27 cellular contexts compared by ENCODE assay signal in the genomic region with DNA sequence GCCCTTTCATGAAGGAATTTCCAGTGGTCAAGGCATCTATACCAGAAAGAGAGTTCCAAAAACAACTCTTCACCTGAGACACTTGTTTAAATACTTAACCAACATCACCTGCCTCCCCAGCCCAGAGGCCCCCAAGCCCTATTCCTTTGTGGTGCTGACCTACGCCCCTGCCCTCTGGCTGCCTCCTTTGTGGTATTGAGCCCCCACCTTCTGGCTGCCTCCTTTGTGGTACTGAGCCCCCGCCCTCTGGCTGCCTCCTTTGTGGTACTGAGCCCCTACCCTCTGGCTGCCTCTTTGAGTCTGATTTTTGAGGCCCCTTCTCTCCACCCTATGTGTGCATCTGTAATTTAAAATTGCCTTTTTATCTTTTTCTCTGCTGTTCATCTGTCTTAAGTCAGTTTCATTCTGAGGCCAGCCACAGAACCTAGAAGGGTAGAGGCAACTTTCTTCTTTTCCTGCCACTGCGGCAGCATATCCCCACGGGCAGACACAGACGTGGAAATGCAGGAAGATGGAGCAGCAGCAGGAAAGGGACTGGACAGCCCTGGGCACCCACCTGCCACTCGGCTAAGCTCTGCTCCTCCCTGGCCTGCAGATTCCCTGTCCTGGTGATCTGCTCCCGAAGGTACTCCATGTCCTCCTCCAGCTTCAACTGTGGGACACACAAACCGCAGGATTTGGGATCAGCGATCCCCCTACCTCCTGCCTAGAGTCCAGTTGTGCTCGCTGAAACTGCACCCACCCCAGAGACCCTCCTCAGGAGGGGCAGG. TPM values are rescaled to one million over a fixed set of nuclear protein-coding genes. Genes with fewer than 3 reads are reported as not detected.
DNase-seq lines count a peak whose midpoint lies in the region; ATAC-seq and TF ChIP-seq lines count a peak whose summit lies in the region.
"Had no signal": no experiment of that assay in that cellular context is flagged by ENCODE, and none has a peak within 500 bp of the region (broad histone marks: within the 10 kb centered on the region; RNA-seq: fewer than 3 reads in every experiment).

No MANE protein-coding gene starts in this region.

- H3K4me3 Mint-ChIP-seq in central memory CD8-positive, alpha-beta T cell: no peak overlapping the region
- H3K4me3 Mint-ChIP-seq: HFFc6 had no signal

- no peak overlapping the region for H2BK5ac ChIP-seq in neuronal stem cell (ENCODE audit: low read length)

- no peak overlapping the region for H2BK12ac ChIP-seq in neuronal stem cell (ENCODE audit: low read length)

- no peak overlapping the region for H3K4me3 ChIP-seq in right atrium auricular region
- no peak overlapping the region for H3K4me3 ChIP-seq in osteoblast (ENCODE audit: insufficient read depth, low read length)
- no peak overlapping the region for H3K4me3 ChIP-seq in GM23248
- H3K4me3 ChIP-seq in neuronal stem cell (ENCODE audit: low read length in 2 of 2): no peak overlapping the region
- H3K4me3 ChIP-seq: HAP-1, SJSA1 had no signal

- intact Hi-C loops in Right ventricle myocardium inferior (cut with DNase I): no loop called here

- ATAC-seq in Right ventricle myocardium inferior: no peak
- ATAC-seq in central memory CD8-positive, alpha-beta T cell (replicated peaks; ENCODE audit: extremely low read depth, poor library complexity, severe bottlenecking): no peak
- ATAC-seq: PC-3 had no signal

- no peak overlapping the region for H2BK120ac ChIP-seq in neuronal stem cell (ENCODE audit: low read depth, low read length)

- H3K27me3 Mint-ChIP-seq in central memory CD8-positive, alpha-beta T cell: peaks cover 18% of the 10 kb centered on the region

- no peak overlapping the region for H3K23ac ChIP-seq in neuronal stem cell (ENCODE audit: low read depth, low read length, poor library complexity)

- no peak overlapping the region for H4K91ac ChIP-seq in neuronal stem cell (ENCODE audit: low read depth, low read length, poor library complexity)

- H3K9me3 ChIP-seq in right atrium auricular region: no peaks in the 10 kb centered on the region
- no peaks in the 10 kb centered on the region for H3K9me3 ChIP-seq in osteoblast (ENCODE audit: low read depth, low read length)
- H3K9me3 ChIP-seq in GM23248 (ENCODE audit: low read depth): no peaks in the 10 kb centered on the region
- peaks cover 0 to 3% of the 10 kb centered on the region in 2 donors for H3K9me3 ChIP-seq in neuronal stem cell (replicated peaks in 1 of 2; ENCODE audit: control insufficient read depth in 2 of 2, insufficient read depth in 1 of 2, low read depth in 1 of 2, low read length in 2 of 2)
- H3K9me3 ChIP-seq: HAP-1, SJSA1 had no signal

- DNase-seq in Right ventricle myocardium inferior (ENCODE audit: missing footprints): peak; percentile 54
- DNase-seq in right atrium auricular region (ENCODE audit: low spot score): no peak
- DNase-seq in central memory CD8-positive, alpha-beta T cell (ENCODE audit: low spot score in 2 of 2): no peak
- DNase-seq in osteoblast (ENCODE audit: insufficient read length, low spot score, missing footprints): peak; percentile 62
- no peak for DNase-seq in GM23248
- DNase-seq in amniotic stem cell (lab: John Stamatoyannopoulos, UW): no peak
- no peak for DNase-seq in NCI-H82 (lab: John Stamatoyannopoulos, UW)
- no peak for DNase-seq in neuronal stem cell (ENCODE audit: low spot score)
- DNase-seq: 8988T, DMS53, GF-D8, GOT3, HFFc6, IMR-90, NCI-H1048, NCI-H1417, NCI-H1694, NCI-H2081, NCI-H2171, NCI-H345, NCI-H510A treated with DMSO at 0.1 percent for 48 hours, Right ventricle myocardium superior had no signal

- H3K18ac ChIP-seq in neuronal stem cell (ENCODE audit: low read length): no peak overlapping the region

- H3K27ac ChIP-seq in right atrium auricular region (no peak overlapping the region), osteoblast (ENCODE audit: low read depth, low read length) (no peak overlapping the region), GM23248 (no peak overlapping the region), neuronal stem cell (replicated peaks; ENCODE audit: low read length) (no peak overlapping the region)
- H3K27ac ChIP-seq: KMS-11, SJSA1 had no signal

- in situ Hi-C loops in GM23248 (cut with MboI): no loop called here

- peaks cover 0 to 23% of the 10 kb centered on the region in 2 donors for H3K4me1 ChIP-seq in right atrium auricular region
- peaks cover 4% of the 10 kb centered on the region for H3K4me1 ChIP-seq in osteoblast (ENCODE audit: insufficient read depth, low read length)
- H3K4me1 ChIP-seq in GM23248 (ENCODE audit: insufficient read depth): peaks cover 5% of the 10 kb centered on the region; the same call in 1 of the 2 replicates
- H3K4me1 ChIP-seq in neuronal stem cell (ENCODE audit: control insufficient read depth in 2 of 2, insufficient read depth in 1 of 2, low read depth in 1 of 2, low read length in 2 of 2): peaks cover under 1 to 15% of the 10 kb centered on the region in 2 donors
- H3K4me1 ChIP-seq: HAP-1, SJSA1 had no signal

- H3K9ac ChIP-seq in GM23248 (no peak overlapping the region), neuronal stem cell (ENCODE audit: low read depth, low read length, poor library complexity) (no peak overlapping the region)
- H3K9ac ChIP-seq: KMS-11 had no signal

- H3F3A ChIP-seq in GM23248 (ENCODE audit: insufficient read depth): no peaks in the 10 kb centered on the region

- peaks cover 3% of the 10 kb centered on the region for H3K79me1 ChIP-seq in neuronal stem cell (ENCODE audit: low read depth, low read length)

- H3K27me3 ChIP-seq in right atrium auricular region: peaks cover 0 to 11% of the 10 kb centered on the region in 2 donors
- peaks cover 31% of the 10 kb centered on the region for H3K27me3 ChIP-seq in osteoblast (ENCODE audit: insufficient read depth, low read length)
- H3K27me3 ChIP-seq in GM23248 (replicated peaks; ENCODE audit: insufficient read depth): peaks cover 13% of the 10 kb centered on the region
- H3K27me3 ChIP-seq in neuronal stem cell (ENCODE audit: control insufficient read depth in 3 of 3, insufficient read depth in 3 of 3, low read depth in 1 of 3, low read length in 3 of 3): peaks cover 0 to 11% (median 0%) of the 10 kb centered on the region in 3 experiments

- H2AK5ac ChIP-seq in neuronal stem cell (ENCODE audit: low read depth, low read length): no peak overlapping the region

- H3K79me2 ChIP-seq in osteoblast (ENCODE audit: insufficient read depth, low read length) (no peaks in the 10 kb centered on the region), GM23248 (ENCODE audit: insufficient read depth) (no peaks in the 10 kb centered on the region; the same call in 1 of the 2 replicates)

- H3K4ac ChIP-seq in neuronal stem cell (ENCODE audit: low read length): no peak overlapping the region

- TF ChIP-seq CTCF in right atrium auricular region (IDR thresholded peaks at IDR 0.05): no peak
- no peak for TF ChIP-seq CTCF in osteoblast (IDR thresholded peaks at IDR 0.05; ENCODE audit: extremely low read depth, low read depth, low read length)

- H4K20me1 ChIP-seq in osteoblast (ENCODE audit: insufficient read depth, low read length): peaks cover 19% of the 10 kb centered on the region
- no peaks in the 10 kb centered on the region for H4K20me1 ChIP-seq in GM23248 (ENCODE audit: insufficient read depth)

- no peak overlapping the region for H3K4me2 ChIP-seq in osteoblast (ENCODE audit: insufficient read depth, low read length)
- H3K4me2 ChIP-seq in GM23248 (ENCODE audit: unreplicated experiment): no peak overlapping the region
- no peak overlapping the region for H3K4me2 ChIP-seq in neuronal stem cell (ENCODE audit: insufficient read depth, low read length, poor library complexity, severe bottlenecking)
- H3K4me2 ChIP-seq: KMS-11 had no signal

- H4K8ac ChIP-seq in neuronal stem cell (ENCODE audit: low read depth, low read length): no peak overlapping the region

- no peaks in the 10 kb centered on the region for H3K9me2 ChIP-seq in GM23248 (ENCODE audit: insufficient read depth)

- no peak overlapping the region for H2BK15ac ChIP-seq in neuronal stem cell (ENCODE audit: low read length)

- 88 to 91% methylated on average over 10 of the region's 10 CpGs for WGBS in GM23248 (ENCODE audit: low coverage in 1 of 2, low lambda C conversion rate in 2 of 2, missing lambda C conversion rate in 2 of 2), 2 experiments
- WGBS in neuronal stem cell (ENCODE audit: extremely low coverage in 2 of 2, insufficient read length in 2 of 2, insufficient replicate concordance in 1 of 2), 2 donors: no CpG with 5 or more reads among the region's 10 CpGs

- H3K36me3 Mint-ChIP-seq in central memory CD8-positive, alpha-beta T cell (ENCODE audit: insufficient read depth): no peaks in the 10 kb centered on the region

- H2AFZ ChIP-seq in osteoblast (ENCODE audit: low read length) (no peak overlapping the region), GM23248 (no peak overlapping the region), neuronal stem cell (ENCODE audit: low read length) (no peak overlapping the region)

- peaks cover 37% of the 10 kb centered on the region for H3K4me1 Mint-ChIP-seq in central memory CD8-positive, alpha-beta T cell

- no peak overlapping the region for H3K14ac ChIP-seq in neuronal stem cell (ENCODE audit: low read length)

- H3K27ac Mint-ChIP-seq in central memory CD8-positive, alpha-beta T cell (ENCODE audit: low read depth): peak overlapping the region; percentile 54
- H3K27ac Mint-ChIP-seq: HFFc6 had no signal

- no peaks in the 10 kb centered on the region for H3K9me3 Mint-ChIP-seq in central memory CD8-positive, alpha-beta T cell
- H3K9me3 Mint-ChIP-seq: HFFc6 had no signal

- no peaks in the 10 kb centered on the region for H3K36me3 ChIP-seq in right atrium auricular region
- H3K36me3 ChIP-seq in osteoblast (ENCODE audit: insufficient read depth, low read length): no peaks in the 10 kb centered on the region
- peaks cover 3% of the 10 kb centered on the region; the same call in 1 of the 2 replicates for H3K36me3 ChIP-seq in GM23248 (ENCODE audit: low read depth)
- peaks cover 16 to 21% of the 10 kb centered on the region in 2 donors for H3K36me3 ChIP-seq in neuronal stem cell (replicated peaks in 1 of 2; ENCODE audit: control insufficient read depth in 2 of 2, insufficient read depth in 2 of 2, low read length in 2 of 2)
- H3K36me3 ChIP-seq: HAP-1 had no signal

RNA-seq across cellular contexts. Expression of a gene that starts 3.2 kb away (rescaled TPM):
- 0.38 TPM for total RNA-seq in Right ventricle myocardium inferior
- not detected for total RNA-seq in right atrium auricular region
- total RNA-seq in osteoblast: under 0.01 TPM in 1 of 2 replicates, not detected in the other
- not detected in 2 replicates for total RNA-seq in GM23248 (2014; rRNA removed; shearing (Covaris generic))
- polyA plus RNA-seq in GM23248 (2016; fragmentation: Nextera tagmentation; extraction: Ambion mirVana): 0.26 and 0.43 TPM in 2 replicates
- polyA plus RNA-seq in neuronal stem cell (2013, experiment 1 of 2): 4.1 TPM
- polyA plus RNA-seq in neuronal stem cell (2013, experiment 2 of 2): 3.7 TPM
- total RNA-seq: IMR-90, PC-3, RPMI7951, SJSA1 had no signal

RNA-seq across cellular contexts. Expression of a gene that starts 6.8 kb away (rescaled TPM):
- total RNA-seq in Right ventricle myocardium inferior (7.7 TPM), right atrium auricular region (1 to 10 TPM; 5.5 to 9.8 TPM), osteoblast (22.1 and 25.7 TPM in 2 replicates)
- 21.3 and 24.7 TPM in 2 replicates for total RNA-seq in GM23248 (2014; rRNA removed; shearing (Covaris generic))
- 8.6 and 9.8 TPM in 2 replicates for polyA plus RNA-seq in GM23248 (2016; fragmentation: Nextera tagmentation; extraction: Ambion mirVana)
- 13.5 TPM for polyA plus RNA-seq in neuronal stem cell (2013, experiment 1 of 2)
- 13.3 TPM for polyA plus RNA-seq in neuronal stem cell (2013, experiment 2 of 2)

Comparison
In these comparisons a context has a peak if more than half of its experiments do, and no peak if none do; other contexts are left out.
1. DNase-seq: peak in Right ventricle myocardium inferior (single experiment) and osteoblast (single experiment); none in right atrium auricular region (single experiment), central memory CD8-positive, alpha-beta T cell (0 of 2), GM23248 (single experiment), amniotic stem cell (single experiment), NCI-H82 (single experiment) and neuronal stem cell (single experiment).